In the genomic region with DNA sequence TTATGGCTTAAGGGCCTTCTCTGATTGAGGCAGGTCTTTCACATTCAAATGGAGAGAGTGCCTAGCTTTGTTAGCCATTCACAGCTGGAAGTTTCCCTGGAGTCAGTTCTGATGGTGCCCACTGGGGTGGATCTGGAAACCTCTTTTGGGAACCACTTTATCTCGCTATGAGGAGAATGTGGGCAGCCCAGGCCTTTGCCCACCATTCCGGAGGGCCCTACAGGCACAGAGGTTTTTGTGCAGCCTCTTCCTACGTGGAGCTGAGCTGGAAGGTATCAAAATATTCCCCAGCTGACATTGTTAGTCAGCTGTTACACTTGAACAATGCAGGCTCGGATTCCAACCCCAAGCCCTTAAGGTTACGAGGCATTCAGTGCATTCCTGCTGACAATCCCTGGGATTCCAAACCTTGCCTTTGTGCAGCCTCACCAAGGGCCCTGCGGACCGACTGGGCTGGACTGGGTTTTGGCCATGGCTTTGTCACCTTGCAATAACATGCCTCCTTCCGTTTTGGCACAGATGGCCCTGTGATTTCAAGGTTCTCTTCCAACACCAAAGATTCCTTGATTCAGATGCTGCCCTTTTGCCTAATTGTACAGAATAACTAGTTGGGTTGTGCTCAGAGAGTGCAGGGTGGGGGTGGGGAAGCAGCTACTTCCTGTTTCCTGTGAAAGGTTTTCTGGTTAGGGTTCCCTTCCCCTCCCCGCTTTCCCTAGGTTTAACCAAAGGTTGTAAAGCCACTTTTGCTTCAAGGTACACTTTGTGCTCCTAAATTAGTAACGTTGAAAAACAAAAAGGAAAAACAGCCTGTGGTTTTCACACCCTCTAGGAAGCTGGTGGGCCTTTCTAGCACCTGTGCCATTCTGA, we compare ENCODE assay signal across 8 cellular contexts. TPM values are rescaled to one million over a fixed set of nuclear protein-coding genes. Genes with fewer than 3 reads are reported as not detected.
DNase-seq lines count a peak whose midpoint lies in the region; ATAC-seq, FAIRE-seq and TF ChIP-seq lines count a peak whose summit lies in the region.

No MANE protein-coding gene starts in this region.

- no peak overlapping the region for H3K4me3 ChIP-seq in HepG2 (replicated peaks in 1 of 3; ENCODE audit: insufficient read depth in 1 of 3, low read depth in 2 of 3, low read length in 3 of 3)

- peaks cover 42% of the 10 kb centered on the region for H3K4me1 Mint-ChIP-seq in T-helper 2 cell treated with Interferon-gamma antibody and Interleukin-4, amounts not matched to agents 5 μg/mL and 100 μg/mL, for 36 hours (ENCODE audit: low read depth)

- POLR2A ChIA-PET in HepG2 (lab: Yijun Ruan, JAX), result interaction anchor here (1.0 kb wide), 1 partner anchor 87 kb away, joined by 3 read pairs; no protein-coding TSS in a partner anchor

- peak overlapping the region; percentile 19 for H3K27ac ChIP-seq in HepG2 (ENCODE audit: extremely low read length, insufficient read depth, low read length)
- H3K27ac ChIP-seq in substantia nigra (ENCODE audit: low read depth, low read length, poor library complexity, severe bottlenecking), result peak overlapping the region; percentile 68

- no peak overlapping the region for H2AFZ ChIP-seq in HepG2 (ENCODE audit: low read length)

- H3K27ac Mint-ChIP-seq in T-helper 2 cell treated with Interferon-gamma antibody and Interleukin-4, amounts not matched to agents 5 μg/mL and 100 μg/mL, for 36 hours, result peak overlapping the region; percentile 88

- CTCF ChIA-PET in HepG2 (lab: Yijun Ruan, JAX; ENCODE audit: low intra/inter-chr PET ratio, low total read pairs), result no interaction called here

- TF ChIP-seq POLR2A in HepG2 (IDR thresholded peaks at IDR 0.05; ENCODE audit: insufficient read depth in 1 of 2, low read depth in 2 of 2, low read length in 2 of 2), result no peak

- in situ Hi-C loops in HepG2 (cut with HindIII; ENCODE audit: extremely low pct_ligation_motif_present, low pct_unique_long_range_greater_than_20kb), result no loop called here

- H3K4me1 ChIP-seq in HepG2 (ENCODE audit: insufficient read depth, low read length), result 0 out of 2 replicates have a peak, but pooled peaks cover 7% of the 10 kb centered on the region

- peak overlapping the region; percentile 78 for H3K4me3 Mint-ChIP-seq in T-helper 2 cell treated with Interferon-gamma antibody and Interleukin-4, amounts not matched to agents 5 μg/mL and 100 μg/mL, for 36 hours

- no peak for TF ChIP-seq CTCF in HepG2 (CRISPR knock-in tag; IDR thresholded peaks at IDR 0.05)

- H3K36me3 Mint-ChIP-seq in T-helper 2 cell treated with Interferon-gamma antibody and Interleukin-4, amounts not matched to agents 5 μg/mL and 100 μg/mL, for 36 hours (ENCODE audit: low read depth), result peaks cover 51% of the 10 kb centered on the region

- TF ChIP-seq RAD21 in HepG2 (CRISPR knock-in tag; IDR thresholded peaks at IDR 0.05), result no peak

- no peaks in the 10 kb centered on the region for H3K27me3 ChIP-seq in HepG2 (ENCODE audit: control insufficient read depth in 1 of 2, insufficient read depth in 2 of 2, low read length in 2 of 2)

- TF ChIP-seq EP300 in HepG2 (IDR thresholded peaks at IDR 0.05; ENCODE audit: low read depth in 2 of 2, low read length in 2 of 2) (no peak), HepG2 (CRISPR knock-in tag; IDR thresholded peaks at IDR 0.05; ENCODE audit: borderline replicate concordance) (no peak)

- ATAC-seq in HepG2, result no peak

- H4K20me1 ChIP-seq in HepG2 (ENCODE audit: insufficient read depth, low read length), result no peaks in the 10 kb centered on the region; the same call in 1 of the 2 replicates

- intact Hi-C loops in HepG2 (cut with micrococcal nuclease; ENCODE audit: unreplicated experiment), result no loop called here

- H3K27me3 Mint-ChIP-seq in T-helper 2 cell treated with Interferon-gamma antibody and Interleukin-4, amounts not matched to agents 5 μg/mL and 100 μg/mL, for 36 hours (ENCODE audit: low read depth), result no peaks in the 10 kb centered on the region

- peaks cover 2% of the 10 kb centered on the region for H3K79me2 ChIP-seq in HepG2 (ENCODE audit: insufficient read depth, low read length)

- no peaks in the 10 kb centered on the region for H3K9me3 Mint-ChIP-seq in T-helper 2 cell treated with Interferon-gamma antibody and Interleukin-4, amounts not matched to agents 5 μg/mL and 100 μg/mL, for 36 hours

- peaks cover 29 to 72% of the 10 kb centered on the region in 2 experiments for H3K36me3 ChIP-seq in HepG2 (replicated peaks in 1 of 2; ENCODE audit: control insufficient read depth in 1 of 2, insufficient read depth in 2 of 2, low read length in 2 of 2)

- H3K9me3 ChIP-seq in HepG2 (ENCODE audit: low read length), result no peaks in the 10 kb centered on the region

- DNase-seq in activated CD8-positive, alpha-beta memory T cell treated with anti-CD3 and anti-CD28 coated beads for 24 hours, result peak; percentile 67
- DNase-seq in activated CD8-positive, alpha-beta memory T cell treated with anti-CD3 and anti-CD28 coated beads, Interleukin-2, amount 50 U/mL, for 48 hours, result no peak
- DNase-seq in T-helper 2 cell treated with Interferon-gamma antibody and Interleukin-4, amounts not matched to agents 5 μg/mL and 100 μg/mL, for 36 hours (ENCODE audit: low spot score), result peak; percentile 14
- DNase-seq in dermis blood vessel endothelial cell (peak; percentile 95), HepG2 (ENCODE audit: low spot score) (no peak), substantia nigra (lab: John Stamatoyannopoulos, UW) (peak in 16 of 49 donors; percentile 0 to 25 (median 4)), DMS 273 treated with DMSO at 0.1 percent for 48 hours (lab: John Stamatoyannopoulos, UW) (no peak), NCI-H187 (lab: John Stamatoyannopoulos, UW) (no peak)

- no peak overlapping the region for H3K4me2 ChIP-seq in HepG2 (ENCODE audit: low read depth, low read length)

- no peak for FAIRE-seq in HepG2 (lab: Jason Lieb, UNC)

- BruUV-seq in HepG2 (replicated peaks; lab: Mats Ljungman, UMichigan), result no TSS peak

- 88% methylated on average over 10 of the region's 10 CpGs for WGBS in HepG2 (ENCODE audit: low lambda C conversion rate)

- H3K9ac ChIP-seq in HepG2 (ENCODE audit: insufficient read depth, low read depth, low read length), result no peak overlapping the region

TF ChIP-seq in HepG2, 621 proteins besides CTCF, POLR2A, EP300 and RAD21:
- TF ChIP-seq TOE1 (CRISPR knock-in tag; IDR thresholded peaks at IDR 0.05) (no peak), GABPA (IDR thresholded peaks at IDR 0.05; ENCODE audit: low read depth, low read length) (no peak), GABPA (CRISPR knock-in tag; IDR thresholded peaks at IDR 0.05; ENCODE audit: low read depth) (peak; percentile 46; the same call in 1 of the 2 replicates)

RNA-seq across cellular contexts. Expression of gene SAE1, which starts 27.1 kb away (rescaled TPM):
- 168 and 236 TPM in 2 replicates for total RNA-seq in dermis blood vessel endothelial cell
- total RNA-seq in HepG2 (2016; rRNA removed; fragmentation: Illumina TruSeq; extraction: Trizol), result 197 and 250 TPM in 2 replicates
- total RNA-seq in HepG2 (2016; cell fraction: cytosol; rRNA removed; fragmentation: Illumina TruSeq; extraction: Trizol; ENCODE audit: low read depth), result 27.4 and 28.3 TPM in 2 replicates
- 203 and 249 TPM in 2 replicates for total RNA-seq in HepG2 (2016; cell fraction: insoluble cytoplasmic fraction; rRNA removed; fragmentation: Illumina TruSeq; extraction: Trizol)
- total RNA-seq in HepG2 (2016; cell fraction: membrane; rRNA removed; fragmentation: Illumina TruSeq; extraction: Trizol), result 68.8 and 71.8 TPM in 2 replicates
- total RNA-seq in HepG2 (2016; cell fraction: nucleus; rRNA removed; fragmentation: Illumina TruSeq; extraction: Trizol), result 79.5 and 90.1 TPM in 2 replicates
- polyA plus RNA-seq in HepG2 (2011; rRNA removed), result 73.2 and 87.6 TPM in 2 replicates
- 88.2 and 89.6 TPM in 2 replicates for polyA plus RNA-seq in HepG2 (2011; cell fraction: cytosol; rRNA removed)
- polyA plus RNA-seq in HepG2 (2011; cell fraction: nucleus; rRNA removed), result 26.8 and 31.7 TPM in 2 replicates
- 92.3 and 105 TPM in 2 replicates for polyA plus RNA-seq in HepG2 (2012)
- polyA plus RNA-seq in HepG2 (2016; cell fraction: cytosol; fragmentation: Illumina TruSeq; extraction: Trizol; ENCODE audit: low read depth), result 24.4 and 24.9 TPM in 2 replicates
- 266 and 269 TPM in 2 replicates for polyA plus RNA-seq in HepG2 (2016; cell fraction: insoluble cytoplasmic fraction; fragmentation: Illumina TruSeq; extraction: Trizol; ENCODE audit: low read depth)
- polyA plus RNA-seq in HepG2 (2016; cell fraction: membrane; fragmentation: Illumina TruSeq; extraction: Trizol; ENCODE audit: low read depth), result 52.5 and 52.7 TPM in 2 replicates
- polyA plus RNA-seq in HepG2 (2016; cell fraction: nucleus; fragmentation: Illumina TruSeq; extraction: Trizol; ENCODE audit: insufficient read depth, low read depth), result 107 and 114 TPM in 2 replicates
- polyA minus RNA-seq in HepG2 (2011; rRNA and poly(A)+ RNA removed; ENCODE audit: low replicate concordance), result 68.8 and 79.3 TPM in 2 replicates
- 36.7 and 40.2 TPM in 2 replicates for polyA minus RNA-seq in HepG2 (2011; cell fraction: cytosol; rRNA and poly(A)+ RNA removed)
- 15.1 and 20.1 TPM in 2 replicates for polyA minus RNA-seq in HepG2 (2011; cell fraction: nucleus; rRNA and poly(A)+ RNA removed)

RNA-seq across cellular contexts. Expression of gene ZC3H4, which starts 44.1 kb away (rescaled TPM):
- total RNA-seq in dermis blood vessel endothelial cell (11.9 and 21.9 TPM in 2 replicates), HepG2 (2016; rRNA removed; fragmentation: Illumina TruSeq; extraction: Trizol) (10.7 and 11.2 TPM in 2 replicates)
- 1.5 and 1.6 TPM in 2 replicates for total RNA-seq in HepG2 (2016; cell fraction: cytosol; rRNA removed; fragmentation: Illumina TruSeq; extraction: Trizol; ENCODE audit: low read depth)
- total RNA-seq in HepG2 (2016; cell fraction: insoluble cytoplasmic fraction; rRNA removed; fragmentation: Illumina TruSeq; extraction: Trizol), result 9.3 and 12.3 TPM in 2 replicates
- 5.3 and 5.7 TPM in 2 replicates for total RNA-seq in HepG2 (2016; cell fraction: membrane; rRNA removed; fragmentation: Illumina TruSeq; extraction: Trizol)
- 13.6 and 15.3 TPM in 2 replicates for total RNA-seq in HepG2 (2016; cell fraction: nucleus; rRNA removed; fragmentation: Illumina TruSeq; extraction: Trizol)
- polyA plus RNA-seq in HepG2 (2011; rRNA removed), result 1.8 and 2.7 TPM in 2 replicates
- 1.0 and 1.3 TPM in 2 replicates for polyA plus RNA-seq in HepG2 (2011; cell fraction: cytosol; rRNA removed)
- 6.8 and 8.8 TPM in 2 replicates for polyA plus RNA-seq in HepG2 (2011; cell fraction: nucleus; rRNA removed)
- polyA plus RNA-seq in HepG2 (2012), result 9.4 and 14.6 TPM in 2 replicates
- polyA plus RNA-seq in HepG2 (2016; cell fraction: cytosol; fragmentation: Illumina TruSeq; extraction: Trizol; ENCODE audit: low read depth), result 0.51 and 0.61 TPM in 2 replicates
- 9.8 and 11.1 TPM in 2 replicates for polyA plus RNA-seq in HepG2 (2016; cell fraction: insoluble cytoplasmic fraction; fragmentation: Illumina TruSeq; extraction: Trizol; ENCODE audit: low read depth)
- 1.3 and 1.9 TPM in 2 replicates for polyA plus RNA-seq in HepG2 (2016; cell fraction: membrane; fragmentation: Illumina TruSeq; extraction: Trizol; ENCODE audit: low read depth)
- polyA plus RNA-seq in HepG2 (2016; cell fraction: nucleus; fragmentation: Illumina TruSeq; extraction: Trizol; ENCODE audit: insufficient read depth, low read depth), result 27.0 and 29.7 TPM in 2 replicates
- 7.1 and 12.2 TPM in 2 replicates for polyA minus RNA-seq in HepG2 (2011; rRNA and poly(A)+ RNA removed; ENCODE audit: low replicate concordance)
- 4.8 and 6.7 TPM in 2 replicates for polyA minus RNA-seq in HepG2 (2011; cell fraction: cytosol; rRNA and poly(A)+ RNA removed)
- 7.2 and 8.1 TPM in 2 replicates for polyA minus RNA-seq in HepG2 (2011; cell fraction: nucleus; rRNA and poly(A)+ RNA removed)

Comparison
In these comparisons a context has a peak if more than half of its experiments do, and no peak if none do; other contexts are left out.
1. DNase-seq: peak in activated CD8-positive, alpha-beta memory T cell treated with anti-CD3 and anti-CD28 coated beads for 24 hours (single experiment), T-helper 2 cell treated with Interferon-gamma antibody and Interleukin-4, amounts not matched to agents 5 μg/mL and 100 μg/mL, for 36 hours (single experiment) and dermis blood vessel endothelial cell (single experiment); none in activated CD8-positive, alpha-beta memory T cell treated with anti-CD3 and anti-CD28 coated beads, Interleukin-2, amount 50 U/mL, for 48 hours (single experiment), HepG2 (single experiment), DMS 273 treated with DMSO at 0.1 percent for 48 hours (single experiment) and NCI-H187 (0 of 2).